8 cellular contexts compared by ENCODE assay signal in the genomic region with DNA sequence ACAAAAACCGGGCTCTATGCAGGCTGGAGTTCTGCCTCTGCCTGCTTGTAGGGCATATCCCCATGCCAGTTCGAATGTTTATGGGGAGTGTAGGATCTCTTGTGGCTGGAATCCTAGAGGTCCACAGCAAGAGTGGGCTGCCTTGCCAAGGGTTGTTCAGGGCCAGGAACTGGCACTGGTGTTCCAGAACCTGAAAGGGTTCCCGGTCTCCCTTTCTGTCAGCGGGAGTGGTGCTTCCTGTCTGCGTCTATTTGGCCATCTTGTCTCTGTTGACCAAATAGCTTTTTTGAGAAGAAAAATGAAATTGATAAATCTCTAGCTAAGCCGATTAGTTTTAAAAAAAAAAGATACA. TPM values are rescaled to one million over a fixed set of nuclear protein-coding genes. Genes with fewer than 3 reads are reported as not detected.
DNase-seq lines count a peak whose midpoint lies in the region; ATAC-seq and TF ChIP-seq lines count a peak whose summit lies in the region.

No MANE protein-coding gene starts in this region.

- peaks cover 12% of the 10 kb centered on the region for H3K4me1 Mint-ChIP-seq in activated CD8-positive, alpha-beta T cell treated with anti-CD3 and anti-CD28 coated beads for 36 hours (ENCODE audit: low read depth)

- DNase-seq in GM12865 (ENCODE audit: low read depth) = no peak
- DNase-seq in activated CD8-positive, alpha-beta T cell treated with anti-CD3 and anti-CD28 coated beads for 36 hours = no peak
- no peak for DNase-seq in left ventricle myocardium superior
- no peak for DNase-seq in sciatic nerve (ENCODE audit: low spot score)
- no peak for DNase-seq in glomerular visceral epithelial cell (ENCODE audit: extremely low spot score)
- no peak for DNase-seq in putamen (ENCODE audit: low spot score)
- no peak for DNase-seq in hepatic stellate cell (ENCODE audit: low spot score)

- CTCF ChIA-PET in activated CD8-positive, alpha-beta T cell treated with anti-CD3 and anti-CD28 coated beads for 36 hours (lab: Charles Lee) = interaction anchor here (0.9 to 2.5 kb wide), 6 partner anchors 11 to 213 kb away, joined by 3 to 10 read pairs (median 6); a partner anchor contains a TSS

- TF ChIP-seq CTCF in GM12865 (IDR thresholded peaks at IDR 0.05; ENCODE audit: insufficient read depth, low read depth, low read length, missing control alignments) = no peak
- TF ChIP-seq CTCF in activated CD8-positive, alpha-beta T cell treated with anti-CD3 and anti-CD28 coated beads for 36 hours (IDR thresholded peaks at IDR 0.05) = no peak

- POLR2A ChIA-PET in activated CD8-positive, alpha-beta T cell treated with anti-CD3 and anti-CD28 coated beads for 36 hours (lab: Charles Lee) = no interaction called here

- ATAC-seq in activated CD8-positive, alpha-beta T cell treated with anti-CD3 and anti-CD28 coated beads for 36 hours = no peak
- ATAC-seq in left ventricle myocardium superior (peak; percentile 41), sciatic nerve (peak; percentile 41), GM21390 (IDR thresholded peaks at IDR 0.05; ENCODE audit: unreplicated experiment) (no peak)

- peak overlapping the region; percentile 76 for H3K4me3 Mint-ChIP-seq in activated CD8-positive, alpha-beta T cell treated with anti-CD3 and anti-CD28 coated beads for 36 hours

- peak overlapping the region; percentile 56 for H3K4me3 ChIP-seq in GM12865 (ENCODE audit: low read depth, low read length)

- H3K9me3 Mint-ChIP-seq in activated CD8-positive, alpha-beta T cell treated with anti-CD3 and anti-CD28 coated beads for 36 hours = no peaks in the 10 kb centered on the region

- peaks cover 2% of the 10 kb centered on the region for H3K27me3 Mint-ChIP-seq in activated CD8-positive, alpha-beta T cell treated with anti-CD3 and anti-CD28 coated beads for 36 hours

- intact Hi-C loops in activated CD8-positive, alpha-beta T cell treated with anti-CD3 and anti-CD28 coated beads for 36 hours (cut with micrococcal nuclease) = loop anchor here (10.0 kb wide), 1 partner anchor 521 kb away; a partner anchor contains a TSS
- intact Hi-C loops in left ventricle myocardium superior (cut with micrococcal nuclease) = loop anchor here (5.0 kb wide), 1 partner anchor 38 kb away; no protein-coding TSS in a partner anchor
- intact Hi-C loops in sciatic nerve (cut with DNase I) = no loop called here

- H3K27ac Mint-ChIP-seq in activated CD8-positive, alpha-beta T cell treated with anti-CD3 and anti-CD28 coated beads for 36 hours = no peak overlapping the region

- no peaks in the 10 kb centered on the region for H3K36me3 Mint-ChIP-seq in activated CD8-positive, alpha-beta T cell treated with anti-CD3 and anti-CD28 coated beads for 36 hours (ENCODE audit: low read depth)

RNA-seq across cellular contexts. Expression of a gene that starts 17.8 kb away (rescaled TPM):
- total RNA-seq in activated CD8-positive, alpha-beta T cell treated with anti-CD3 and anti-CD28 coated beads for 36 hours = not detected
- 0.64 TPM for total RNA-seq in left ventricle myocardium superior
- 33.1 TPM for total RNA-seq in sciatic nerve

RNA-seq across cellular contexts. Expression of a gene that starts 24.1 kb away (rescaled TPM):
- not detected for total RNA-seq in activated CD8-positive, alpha-beta T cell treated with anti-CD3 and anti-CD28 coated beads for 36 hours
- total RNA-seq in left ventricle myocardium superior = 2.8 TPM
- 32.4 TPM for total RNA-seq in sciatic nerve

RNA-seq across cellular contexts. Expression of a gene that starts 24.7 kb away (rescaled TPM):
- not detected for total RNA-seq in activated CD8-positive, alpha-beta T cell treated with anti-CD3 and anti-CD28 coated beads for 36 hours
- not detected for total RNA-seq in left ventricle myocardium superior
- 0.45 TPM for total RNA-seq in sciatic nerve

RNA-seq across cellular contexts. Expression of a gene that starts 55.3 kb away (rescaled TPM):
- total RNA-seq in activated CD8-positive, alpha-beta T cell treated with anti-CD3 and anti-CD28 coated beads for 36 hours = not detected
- 4.4 TPM for total RNA-seq in left ventricle myocardium superior
- 13.7 TPM for total RNA-seq in sciatic nerve

RNA-seq across cellular contexts. Expression of a gene that starts 58.6 kb away (rescaled TPM):
- total RNA-seq in activated CD8-positive, alpha-beta T cell treated with anti-CD3 and anti-CD28 coated beads for 36 hours = 1 to 10 TPM; 6.9 to 7.5 TPM
- 217 TPM for total RNA-seq in left ventricle myocardium superior
- total RNA-seq in sciatic nerve = 167 TPM

Comparison
In these comparisons a context has a peak if more than half of its experiments do, and no peak if none do; other contexts are left out.
1. ATAC-seq: peak in left ventricle myocardium superior (single experiment) and sciatic nerve (single experiment); none in activated CD8-positive, alpha-beta T cell treated with anti-CD3 and anti-CD28 coated beads for 36 hours (single experiment) and GM21390 (single experiment).
2. RNA of a gene that starts 17.8 kb away (total RNA-seq): 33.1 TPM in sciatic nerve (single experiment); 0.64 TPM in left ventricle myocardium superior (single experiment) and not detected in activated CD8-positive, alpha-beta T cell treated with anti-CD3 and anti-CD28 coated beads for 36 hours; every median in the first group is over 10 times any median in the second.